8 cellular contexts compared by ENCODE assay signal in the genomic region with DNA sequence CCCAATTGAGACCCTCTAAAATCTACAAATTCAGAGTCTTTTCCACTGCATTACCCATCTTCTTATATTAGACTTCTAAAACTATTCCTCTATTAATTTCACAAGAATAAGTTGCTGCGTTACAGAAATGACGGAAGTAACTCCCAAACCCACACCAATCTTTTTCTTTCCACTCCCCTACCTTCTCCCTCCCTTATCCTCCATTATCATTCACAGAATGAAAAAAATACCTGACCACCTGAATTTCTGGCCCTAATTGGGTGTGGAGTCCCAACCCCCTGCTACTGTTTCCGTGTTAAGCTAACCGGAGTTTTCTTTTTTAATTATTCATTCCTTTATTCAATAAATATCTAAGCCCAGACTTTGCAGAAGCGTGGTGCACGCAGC. TPM values are rescaled to one million over a fixed set of nuclear protein-coding genes. Genes with fewer than 3 reads are reported as not detected.
DNase-seq lines count a peak whose midpoint lies in the region; ATAC-seq, FAIRE-seq and TF ChIP-seq lines count a peak whose summit lies in the region.

No MANE protein-coding gene starts in this region.

- intact Hi-C loops in HepG2 (cut with micrococcal nuclease; ENCODE audit: unreplicated experiment), result no loop called here

- peaks cover 17% of the 10 kb centered on the region; the same call in 1 of the 2 replicates for H4K20me1 ChIP-seq in HepG2 (ENCODE audit: insufficient read depth, low read length)

- H2AFZ ChIP-seq in HepG2 (ENCODE audit: low read length), result no peak overlapping the region

- H3K4me3 ChIP-seq in AG04450 (ENCODE audit: low read depth, low read length) (peak overlapping the region; percentile 88), HepG2 (replicated peaks in 1 of 3; ENCODE audit: insufficient read depth in 1 of 3, low read depth in 2 of 3, low read length in 3 of 3) (peak overlapping the region; percentile 84 to 94 (median 87)), upper lobe of left lung (peak overlapping the region; percentile 71 to 97 (median 90))

- under 1% methylated on average over 6 of the region's 6 CpGs for WGBS in HepG2 (ENCODE audit: low lambda C conversion rate)
- WGBS in upper lobe of left lung, 2 donors, result 0 to 1% methylated on average over 6 of the region's 6 CpGs

- no peak for TF ChIP-seq EP300 in HepG2 (IDR thresholded peaks at IDR 0.05; ENCODE audit: low read depth in 2 of 2, low read length in 2 of 2)
- no peak for TF ChIP-seq EP300 in HepG2 (CRISPR knock-in tag; IDR thresholded peaks at IDR 0.05; ENCODE audit: borderline replicate concordance)
- no peak for TF ChIP-seq EP300 in upper lobe of left lung (IDR thresholded peaks at IDR 0.05)

- CTCF ChIA-PET in AG04450 (lab: Charles Lee) (interaction anchor here (0.6 kb wide), 1 partner anchor 1232 kb away, joined by 3 read pairs; no protein-coding TSS in a partner anchor), HepG2 (lab: Yijun Ruan, JAX; ENCODE audit: low intra/inter-chr PET ratio, low total read pairs) (no interaction called here)

- no peaks in the 10 kb centered on the region for H3K36me3 ChIP-seq in HepG2 (replicated peaks in 1 of 2; ENCODE audit: control insufficient read depth in 1 of 2, insufficient read depth in 2 of 2, low read length in 2 of 2)
- H3K36me3 ChIP-seq in upper lobe of left lung, result peaks cover 0 to 3% (median 0%) of the 10 kb centered on the region in 4 donors

- H3K4me1 ChIP-seq in HepG2 (ENCODE audit: insufficient read depth, low read length) (peaks cover 39% of the 10 kb centered on the region), upper lobe of left lung (peaks cover 9 to 18% (median 12%) of the 10 kb centered on the region in 4 donors)

- no peak for TF ChIP-seq CTCF in AG04450 (IDR thresholded peaks at IDR 0.05; ENCODE audit: low read depth, low read length)
- no peak for TF ChIP-seq CTCF in HepG2 (CRISPR knock-in tag; IDR thresholded peaks at IDR 0.05)
- TF ChIP-seq CTCF in upper lobe of left lung (IDR thresholded peaks at IDR 0.05), result no peak

- ATAC-seq in GM18907 (IDR thresholded peaks at IDR 0.05; ENCODE audit: unreplicated experiment) (peak; percentile 1), HepG2 (peak; percentile 9; the same call in 2 of the 3 replicates), upper lobe of left lung (ENCODE audit: low FRiP score in 2 of 2) (peak in 1 of 2 donors; percentile 11), HG03457 (IDR thresholded peaks at IDR 0.05; ENCODE audit: unreplicated experiment) (no peak)

- H3K9ac ChIP-seq in HepG2 (ENCODE audit: insufficient read depth, low read depth, low read length), result peak overlapping the region; percentile 91

- peak overlapping the region; percentile 91 for H3K4me2 ChIP-seq in HepG2 (ENCODE audit: low read depth, low read length)

- no peak for TF ChIP-seq RAD21 in HepG2 (CRISPR knock-in tag; IDR thresholded peaks at IDR 0.05)

- TF ChIP-seq POLR2A in HepG2 (IDR thresholded peaks at IDR 0.05; ENCODE audit: insufficient read depth in 1 of 2, low read depth in 2 of 2, low read length in 2 of 2), result no peak
- no peak for TF ChIP-seq POLR2A in upper lobe of left lung (IDR thresholded peaks at IDR 0.05)

- no peak for FAIRE-seq in HepG2 (lab: Jason Lieb, UNC)

- DNase-seq in AG04450 (ENCODE audit: low read depth, low spot score), result no peak
- DNase-seq in KBM-7, result peak; percentile 57
- DNase-seq in astrocyte of the hippocampus (ENCODE audit: low read depth, low spot score), result peak; percentile 5
- DNase-seq in HepG2 (ENCODE audit: low spot score), result no peak
- DNase-seq in upper lobe of left lung, result no peak
- no peak for DNase-seq in OCI-M2 (lab: John Stamatoyannopoulos, UW; ENCODE audit: unreplicated experiment)

- POLR2A ChIA-PET in AG04450 (lab: Yijun Ruan, JAX) (interaction anchor here (0.6 kb wide), 1 partner anchor 95 kb away, joined by 7 read pairs; a partner anchor contains a TSS), HepG2 (lab: Yijun Ruan, JAX) (interaction anchor here (0.9 to 1.4 kb wide), 5 partner anchors 13 to 95 kb away, joined by 3 to 6 read pairs (median 3); a partner anchor contains a TSS)

- in situ Hi-C loops in KBM-7 (cut with MboI; ENCODE audit: low pct_unique_long_range_greater_than_20kb, low sequenced_read_pairs) (no loop called here), HepG2 (cut with HindIII; ENCODE audit: extremely low pct_ligation_motif_present, low pct_unique_long_range_greater_than_20kb) (no loop called here)

- H3K79me2 ChIP-seq in HepG2 (ENCODE audit: insufficient read depth, low read length), result peaks cover 55% of the 10 kb centered on the region

- H3K27ac ChIP-seq in AG04450 (ENCODE audit: low read depth, low read length) (peak overlapping the region; percentile 96), HepG2 (ENCODE audit: extremely low read length, insufficient read depth, low read length) (peak overlapping the region; percentile 89), upper lobe of left lung (peak overlapping the region; percentile 89 to 98 (median 96))

- BruUV-seq in HepG2 (replicated peaks; lab: Mats Ljungman, UMichigan), result no TSS peak

- H3K9me3 ChIP-seq in AG04450 (ENCODE audit: control insufficient read depth, insufficient read depth, low read length) (peaks cover 4% of the 10 kb centered on the region; the same call in 1 of the 2 replicates), HepG2 (ENCODE audit: low read length) (no peaks in the 10 kb centered on the region), upper lobe of left lung (no peaks in the 10 kb centered on the region)

- no peaks in the 10 kb centered on the region for H3K27me3 ChIP-seq in AG04450 (ENCODE audit: control insufficient read depth, insufficient read depth, low read length)
- H3K27me3 ChIP-seq in HepG2 (ENCODE audit: control insufficient read depth in 1 of 2, insufficient read depth in 2 of 2, low read length in 2 of 2), result no peaks in the 10 kb centered on the region; a peak in 1 of 5 replicates
- no peaks in the 10 kb centered on the region for H3K27me3 ChIP-seq in upper lobe of left lung

TF ChIP-seq in HepG2, 621 proteins besides CTCF, POLR2A, EP300 and RAD21 (continues in another document):
- TF ChIP-seq ZNF563 (CRISPR knock-in tag; IDR thresholded peaks at IDR 0.05) (no peak), ARNT (IDR thresholded peaks at IDR 0.05) (no peak), PHF5A (CRISPR knock-in tag; IDR thresholded peaks at IDR 0.05; ENCODE audit: low read depth, unreplicated experiment) (no peak), THYN1 (CRISPR knock-in tag; IDR thresholded peaks at IDR 0.05; ENCODE audit: borderline replicate concordance, low read depth) (no peak), SP5 (CRISPR knock-in tag; IDR thresholded peaks at IDR 0.05; ENCODE audit: borderline replicate concordance, low read depth) (no peak), ZNF792 (CRISPR knock-in tag; IDR thresholded peaks at IDR 0.05) (no peak), SETDB1 (CRISPR knock-in tag; IDR thresholded peaks at IDR 0.05; ENCODE audit: borderline replicate concordance) (no peak), ZNF780A (CRISPR knock-in tag; IDR thresholded peaks at IDR 0.05) (no peak), SRSF9 (IDR thresholded peaks at IDR 0.05; ENCODE audit: borderline replicate concordance, insufficient read depth, low read depth, low read length, poor library complexity, severe bottlenecking) (no peak), ZFY (CRISPR knock-in tag; IDR thresholded peaks at IDR 0.05) (no peak), ZNF124 (CRISPR knock-in tag; IDR thresholded peaks at IDR 0.05) (no peak), ZNF781 (CRISPR knock-in tag; IDR thresholded peaks at IDR 0.05; ENCODE audit: borderline replicate concordance, not compliant biosample characterization) (no peak)
- TF ChIP-seq, protein P1, sequence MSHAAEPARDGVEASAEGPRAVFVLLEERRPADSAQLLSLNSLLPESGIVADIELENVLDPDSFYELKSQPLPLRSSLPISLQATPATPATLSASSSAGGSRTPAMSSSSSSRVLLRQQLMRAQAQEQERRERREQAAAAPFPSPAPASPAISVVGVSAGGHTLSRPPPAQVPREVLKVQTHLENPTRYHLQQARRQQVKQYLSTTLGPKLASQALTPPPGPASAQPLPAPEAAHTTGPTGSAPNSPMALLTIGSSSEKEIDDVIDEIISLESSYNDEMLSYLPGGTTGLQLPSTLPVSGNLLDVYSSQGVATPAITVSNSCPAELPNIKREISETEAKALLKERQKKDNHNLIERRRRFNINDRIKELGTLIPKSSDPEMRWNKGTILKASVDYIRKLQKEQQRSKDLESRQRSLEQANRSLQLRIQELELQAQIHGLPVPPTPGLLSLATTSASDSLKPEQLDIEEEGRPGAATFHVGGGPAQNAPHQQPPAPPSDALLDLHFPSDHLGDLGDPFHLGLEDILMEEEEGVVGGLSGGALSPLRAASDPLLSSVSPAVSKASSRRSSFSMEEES (CRISPR knock-in tag; IDR thresholded peaks at IDR 0.05), result no peak

RNA-seq across cellular contexts. Expression of a gene that starts 0.6 kb away (rescaled TPM):
- 25.7 and 35.6 TPM in 2 replicates for polyA plus RNA-seq in AG04450 (2011; rRNA removed)
- 25.0 and 27.3 TPM in 2 replicates for polyA minus RNA-seq in AG04450 (2011; rRNA and poly(A)+ RNA removed)
- 78.2 and 105 TPM in 2 replicates for total RNA-seq in HepG2 (2016; rRNA removed; fragmentation: Illumina TruSeq; extraction: Trizol)
- 45.6 and 46.6 TPM in 2 replicates for total RNA-seq in HepG2 (2016; cell fraction: cytosol; rRNA removed; fragmentation: Illumina TruSeq; extraction: Trizol; ENCODE audit: low read depth)
- total RNA-seq in HepG2 (2016; cell fraction: insoluble cytoplasmic fraction; rRNA removed; fragmentation: Illumina TruSeq; extraction: Trizol), result 79.2 and 105 TPM in 2 replicates
- total RNA-seq in HepG2 (2016; cell fraction: membrane; rRNA removed; fragmentation: Illumina TruSeq; extraction: Trizol), result 54.0 and 61.2 TPM in 2 replicates
- 85.2 and 97.0 TPM in 2 replicates for total RNA-seq in HepG2 (2016; cell fraction: nucleus; rRNA removed; fragmentation: Illumina TruSeq; extraction: Trizol)
- 36.4 and 42.5 TPM in 2 replicates for polyA plus RNA-seq in HepG2 (2011; rRNA removed)
- polyA plus RNA-seq in HepG2 (2011; cell fraction: cytosol; rRNA removed), result 15.8 and 21.7 TPM in 2 replicates
- 49.0 and 60.6 TPM in 2 replicates for polyA plus RNA-seq in HepG2 (2011; cell fraction: nucleus; rRNA removed)
- 49.2 and 49.7 TPM in 2 replicates for polyA plus RNA-seq in HepG2 (2012)
- 8.8 and 9.0 TPM in 2 replicates for polyA plus RNA-seq in HepG2 (2016; cell fraction: cytosol; fragmentation: Illumina TruSeq; extraction: Trizol; ENCODE audit: low read depth)
- 67.3 and 70.4 TPM in 2 replicates for polyA plus RNA-seq in HepG2 (2016; cell fraction: insoluble cytoplasmic fraction; fragmentation: Illumina TruSeq; extraction: Trizol; ENCODE audit: low read depth)
- polyA plus RNA-seq in HepG2 (2016; cell fraction: membrane; fragmentation: Illumina TruSeq; extraction: Trizol; ENCODE audit: low read depth), result 25.6 and 26.2 TPM in 2 replicates
- 67.7 and 71.1 TPM in 2 replicates for polyA plus RNA-seq in HepG2 (2016; cell fraction: nucleus; fragmentation: Illumina TruSeq; extraction: Trizol; ENCODE audit: insufficient read depth, low read depth)
- polyA minus RNA-seq in HepG2 (2011; rRNA and poly(A)+ RNA removed; ENCODE audit: low replicate concordance), result 39.8 and 42.7 TPM in 2 replicates
- polyA minus RNA-seq in HepG2 (2011; cell fraction: cytosol; rRNA and poly(A)+ RNA removed), result 40.6 and 41.2 TPM in 2 replicates
- polyA minus RNA-seq in HepG2 (2011; cell fraction: nucleus; rRNA and poly(A)+ RNA removed), result 151 and 160 TPM in 2 replicates
- total RNA-seq in upper lobe of left lung, result 10 to 100 TPM; 30.6 to 84.4 (median 44.3) TPM

Comparison
In these comparisons a context has a peak if more than half of its experiments do, and no peak if none do; other contexts are left out.
1. DNase-seq: peak in KBM-7 (single experiment) and astrocyte of the hippocampus (single experiment); none in AG04450 (single experiment), HepG2 (single experiment), upper lobe of left lung (0 of 2) and OCI-M2 (single experiment).
2. Peak in every context shown above with its lines, with median percentiles within 50 percentile points of each other: H3K27ac ChIP-seq and H3K4me3 ChIP-seq.